ENCODE assay signal across 32 cellular contexts in the genomic region with DNA sequence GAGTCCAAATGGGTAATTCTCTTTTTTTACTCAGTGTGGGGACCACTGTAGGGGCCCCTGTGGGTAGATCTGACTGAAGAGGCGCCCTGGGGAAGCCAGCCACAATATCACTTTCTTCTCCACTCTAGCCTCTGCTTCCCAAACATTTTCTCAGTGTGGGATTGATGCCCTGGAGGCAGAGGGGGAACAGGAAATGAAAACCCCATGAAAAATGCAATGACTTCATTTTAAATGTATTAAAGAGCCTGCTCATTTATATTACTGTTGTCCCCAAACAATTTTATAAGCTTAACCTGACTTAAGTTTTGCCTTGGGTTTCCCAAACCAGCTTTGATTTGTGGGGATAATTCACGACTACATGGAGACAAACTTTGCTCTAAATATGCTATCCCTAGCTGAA.
"Had no signal": no experiment of that assay in that cellular context is flagged by ENCODE, and none has a peak within 500 bp of the region (broad histone marks: within the 10 kb centered on the region; RNA-seq: fewer than 3 reads in every experiment).

No MANE protein-coding gene starts in this region.

- H3K4me3 Mint-ChIP-seq: activated CD4-positive, alpha-beta T cell treated with anti-CD3 and anti-CD28 coated beads, Interleukin-2, amount 10 ng/mL, durations not matched to agents 24 days and 14 days; activated CD8-positive, alpha-beta T cell treated with anti-CD3 and anti-CD28 coated beads for 36 hours; activated naive CD4-positive, alpha-beta T cell treated with anti-CD3 and anti-CD28 coated beads for 36 hours; activated T-cell treated with anti-CD3 and anti-CD28 coated beads, Interleukin-2, amount 50 U/mL, for 24 hours had no signal

- H3K27me3 Mint-ChIP-seq: activated CD4-positive, alpha-beta T cell treated with anti-CD3 and anti-CD28 coated beads, Interleukin-2, amount 10 ng/mL, durations not matched to agents 24 days and 14 days had no signal

- H3K4me3 ChIP-seq: adrenal gland, body of pancreas, breast epithelium, MG63 had no signal

- H3K36me3 ChIP-seq: adrenal gland, breast epithelium, MG63, WERI-Rb-1 had no signal

- H3K27ac Mint-ChIP-seq: activated CD4-positive, alpha-beta T cell treated with anti-CD3 and anti-CD28 coated beads, Interleukin-2, amount 10 ng/mL, durations not matched to agents 24 days and 14 days; activated CD8-positive, alpha-beta T cell treated with anti-CD3 and anti-CD28 coated beads for 36 hours; activated naive CD4-positive, alpha-beta T cell treated with anti-CD3 and anti-CD28 coated beads for 36 hours; activated naive CD4-positive, alpha-beta T cell treated with anti-CD3 and anti-CD28 coated beads, Interleukin-2, amount 50 U/mL, for 72 hours; activated T-cell treated with anti-CD3 and anti-CD28 coated beads, Interleukin-2, amount 50 U/mL, for 24 hours had no signal

- H3K4me1 Mint-ChIP-seq: activated CD4-positive, alpha-beta T cell treated with anti-CD3 and anti-CD28 coated beads, Interleukin-2, amount 10 ng/mL, durations not matched to agents 24 days and 14 days had no signal

- H3K27me3 ChIP-seq: adrenal gland, body of pancreas, breast epithelium, MG63 had no signal

- H3K9me3 Mint-ChIP-seq: activated CD4-positive, alpha-beta T cell treated with anti-CD3 and anti-CD28 coated beads, Interleukin-2, amount 10 ng/mL, durations not matched to agents 24 days and 14 days; activated naive CD4-positive, alpha-beta T cell treated with anti-CD3 and anti-CD28 coated beads for 36 hours; activated T-cell treated with anti-CD3 and anti-CD28 coated beads, Interleukin-2, amount 50 U/mL, for 24 hours had no signal

- DNase-seq: activated CD4-positive, alpha-beta T cell treated with anti-CD3 and anti-CD28 coated beads for 1 hour; activated CD4-positive, alpha-beta T cell treated with anti-CD3 and anti-CD28 coated beads, Interleukin-2, amount 10 ng/mL, durations not matched to agents 24 days and 14 days; activated CD4-positive, alpha-beta T cell treated with anti-CD3 and anti-CD28 coated beads, Interleukin-2, amount 50 U/mL, for 4 hours; activated CD4-positive, CD25-positive, alpha-beta regulatory T cell; activated CD8-positive, alpha-beta T cell treated with anti-CD3 and anti-CD28 coated beads for 36 hours; activated gamma-delta T cell treated with Interleukin-2 at 50 U/mL for 16 hours; activated naive CD4-positive, alpha-beta T cell treated with anti-CD3 and anti-CD28 coated beads for 36 hours; activated T-cell treated with anti-CD3 and anti-CD28 coated beads, Interleukin-2, amount 50 U/mL, for 24 hours; adrenal gland; body of pancreas; Karpas-422; MG63; NCI-H1048; NCI-H1105 treated with DMSO at 0.1 percent for 48 hours; NCI-H1436; NCI-H1694; NCI-H1930; NCI-H2081 treated with DMSO at 0.1 percent for 48 hours; NCI-H226; NCI-H446 treated with DMSO at 0.1 percent for 48 hours; NCI-H524; NCI-H69; SIG-M5; SW 1271; T-helper 1 cell; T-helper 2 cell; T-helper 9 cell; WERI-Rb-1 had no signal

- ATAC-seq: activated CD8-positive, alpha-beta T cell treated with anti-CD3 and anti-CD28 coated beads for 36 hours; activated naive CD4-positive, alpha-beta T cell treated with anti-CD3 and anti-CD28 coated beads, Interleukin-2, amount 50 U/mL, for 72 hours; body of pancreas; Panc1; Right ventricle myocardium inferior had no signal

- H3K36me3 Mint-ChIP-seq: activated naive CD4-positive, alpha-beta T cell treated with anti-CD3 and anti-CD28 coated beads, Interleukin-2, amount 50 U/mL, for 72 hours had no signal
